1 cellular context compared by ENCODE assay signal in genomic region chr12:2944401-2945047, GRCh38.
TF ChIP-seq lines count a peak whose summit lies in the region.

No MANE protein-coding gene starts in this region.

TF ChIP-seq in HepG2, 621 proteins besides CTCF, POLR2A, EP300 and RAD21 (continued from another document and continues in another):
- no peak for TF ChIP-seq ZNF276 (CRISPR knock-in tag; IDR thresholded peaks at IDR 0.05; ENCODE audit: low read depth)
- TF ChIP-seq ZNF446 (CRISPR knock-in tag; IDR thresholded peaks at IDR 0.05) = no peak
- TF ChIP-seq TBX2 (CRISPR knock-in tag; IDR thresholded peaks at IDR 0.05; ENCODE audit: borderline replicate concordance) = no peak
- no peak for TF ChIP-seq DNMT1 (CRISPR knock-in tag; IDR thresholded peaks at IDR 0.05)
- TF ChIP-seq ZNF605 (CRISPR knock-in tag; IDR thresholded peaks at IDR 0.05) = no peak
- no peak for TF ChIP-seq IRF9 (CRISPR knock-in tag; IDR thresholded peaks at IDR 0.05; ENCODE audit: borderline replicate concordance)
- TF ChIP-seq MAX (IDR thresholded peaks at IDR 0.05) = peak; percentile 19; the same call in 1 of the 2 replicates
- no peak for TF ChIP-seq ZNF724P (CRISPR knock-in tag; IDR thresholded peaks at IDR 0.05; ENCODE audit: borderline replicate concordance)
- TF ChIP-seq MXD1 (CRISPR knock-in tag; IDR thresholded peaks at IDR 0.05) = 0 out of 2 replicates have a peak, but pooled peaks have one; percentile 29
- TF ChIP-seq ZNF530 (CRISPR knock-in tag; IDR thresholded peaks at IDR 0.05; ENCODE audit: low read depth) = no peak
- TF ChIP-seq ZFP36L2 (CRISPR knock-in tag; IDR thresholded peaks at IDR 0.05) = no peak
- TF ChIP-seq REXO4 (CRISPR knock-in tag; IDR thresholded peaks at IDR 0.05; ENCODE audit: borderline replicate concordance) = no peak
- 0 out of 2 replicates have a peak, but pooled peaks have one; percentile 19 for TF ChIP-seq POGK (CRISPR knock-in tag; conservative IDR thresholded peaks at IDR 0.05)
- TF ChIP-seq ATF5 (CRISPR knock-in tag; IDR thresholded peaks at IDR 0.05; ENCODE audit: low read depth) = no peak
- TF ChIP-seq GFI1 (CRISPR knock-in tag; IDR thresholded peaks at IDR 0.05; ENCODE audit: borderline replicate concordance) = no peak
- TF ChIP-seq RNF2 (conservative IDR thresholded peaks at IDR 0.05; ENCODE audit: low read depth) = no peak
- no peak for TF ChIP-seq HINFP (CRISPR knock-in tag; IDR thresholded peaks at IDR 0.05; ENCODE audit: low read depth)
- TF ChIP-seq GPN1 (CRISPR knock-in tag; IDR thresholded peaks at IDR 0.05; ENCODE audit: borderline replicate concordance) = no peak
- no peak for TF ChIP-seq MTF2 (CRISPR knock-in tag; IDR thresholded peaks at IDR 0.05; ENCODE audit: borderline replicate concordance)
- no peak for TF ChIP-seq ZBTB10 (CRISPR knock-in tag; IDR thresholded peaks at IDR 0.05; ENCODE audit: borderline replicate concordance)
- TF ChIP-seq FOXC1 (CRISPR knock-in tag; IDR thresholded peaks at IDR 0.05; ENCODE audit: borderline replicate concordance) = no peak
- TF ChIP-seq ZC3H4 (CRISPR knock-in tag; IDR thresholded peaks at IDR 0.05; ENCODE audit: borderline replicate concordance) = no peak
- TF ChIP-seq ZNF256 (CRISPR knock-in tag; conservative IDR thresholded peaks at IDR 0.05) = no peak
- TF ChIP-seq SP5 (CRISPR knock-in tag; IDR thresholded peaks at IDR 0.05; ENCODE audit: borderline replicate concordance, low read depth) = no peak
- no peak for TF ChIP-seq ZNF24 (IDR thresholded peaks at IDR 0.05)
- no peak for TF ChIP-seq ZNF572 (CRISPR knock-in tag; IDR thresholded peaks at IDR 0.05)
- no peak for TF ChIP-seq RARG (CRISPR knock-in tag; IDR thresholded peaks at IDR 0.05; ENCODE audit: low read depth)
- TF ChIP-seq ZNF567 (CRISPR knock-in tag; IDR thresholded peaks at IDR 0.05; ENCODE audit: borderline replicate concordance) = no peak
- TF ChIP-seq TCF7L2 (IDR thresholded peaks at IDR 0.05; ENCODE audit: low read depth, low read length) = no peak
- TF ChIP-seq ZNF574 (CRISPR knock-in tag; IDR thresholded peaks at IDR 0.05) = no peak
- no peak for TF ChIP-seq ZNF737 (CRISPR knock-in tag; IDR thresholded peaks at IDR 0.05; ENCODE audit: borderline replicate concordance)
- TF ChIP-seq ZNF549 (CRISPR knock-in tag; IDR thresholded peaks at IDR 0.05) = no peak
- TF ChIP-seq NR2F1 (CRISPR knock-in tag; IDR thresholded peaks at IDR 0.05) = no peak
- TF ChIP-seq ZNF343 (CRISPR knock-in tag; IDR thresholded peaks at IDR 0.05) = no peak
- TF ChIP-seq GATAD1 (CRISPR knock-in tag; IDR thresholded peaks at IDR 0.05) = peak; percentile 45; the same call in 1 of the 2 replicates
- no peak for TF ChIP-seq ZNF878 (CRISPR knock-in tag; IDR thresholded peaks at IDR 0.05)
- no peak for TF ChIP-seq MTF1 (CRISPR knock-in tag; IDR thresholded peaks at IDR 0.05)
- peak; percentile 32 to 56; a peak in 1 of 4 replicates for TF ChIP-seq HMGXB4 (CRISPR knock-in tag; IDR thresholded peaks at IDR 0.05; ENCODE audit: borderline replicate concordance in 1 of 2, low read depth in 1 of 2)
- no peak for TF ChIP-seq ZNF770 (CRISPR knock-in tag; IDR thresholded peaks at IDR 0.05)
- TF ChIP-seq ZNF564 (CRISPR knock-in tag; IDR thresholded peaks at IDR 0.05) = no peak
- TF ChIP-seq CERS6 (CRISPR knock-in tag; IDR thresholded peaks at IDR 0.05) = no peak
- no peak for TF ChIP-seq BRCA1 (CRISPR knock-in tag; IDR thresholded peaks at IDR 0.05)
- no peak for TF ChIP-seq KLF11 (CRISPR knock-in tag; IDR thresholded peaks at IDR 0.05)
- peak; percentile 46; the same call in 1 of the 2 replicates for TF ChIP-seq TFDP1 (CRISPR knock-in tag; IDR thresholded peaks at IDR 0.05; ENCODE audit: borderline replicate concordance)
